Comparison of ENCODE assay signal across 9 cellular contexts in genomic region chr3:148753386-148753785, GRCh38. TPM values are rescaled to one million over a fixed set of nuclear protein-coding genes. Genes with fewer than 3 reads are reported as not detected.
A peak's percentile ranks its signal among the peaks of the same experiment; 100 is the strongest.
DNase-seq lines count a peak whose midpoint lies in the region; ATAC-seq, FAIRE-seq and TF ChIP-seq lines count a peak whose summit lies in the region.
"Not testable (repeated sequence)": the region's sequence is repeated elsewhere in the genome, so short reads cannot be mapped to it uniquely, and the experiment has no call there.
"Had no signal": no experiment of that assay in that cellular context is flagged by ENCODE, and none has a peak within 500 bp of the region (broad histone marks: within the 10 kb centered on the region; RNA-seq: fewer than 3 reads in every experiment).

No MANE protein-coding gene starts in this region.

- H3K36me3 ChIP-seq in RWPE2 (ENCODE audit: low read depth); bronchial epithelial cell (ENCODE audit: control insufficient read depth, insufficient read depth, low read length): not testable (repeated sequence)

- not testable (repeated sequence) for H3K36me3 Mint-ChIP-seq in Calu3 (ENCODE audit: insufficient read depth, unreplicated experiment); type B pancreatic cell

- H3K4me1 ChIP-seq in RWPE2 (ENCODE audit: insufficient read depth, poor library complexity, severe bottlenecking) = not testable (repeated sequence)

- FAIRE-seq in bronchial epithelial cell (lab: Jason Lieb, UNC) = not testable (repeated sequence)

- H3K4me1 Mint-ChIP-seq in Calu3 (ENCODE audit: low read depth, unreplicated experiment) = peaks cover 18% of the 10 kb centered on the region
- H3K4me1 Mint-ChIP-seq in type B pancreatic cell (ENCODE audit: unreplicated experiment) = not testable (repeated sequence)

- peak; percentile 61 for DNase-seq in Calu3
- peak; percentile 73 for DNase-seq in HT-29 (ENCODE audit: low spot score)
- not testable (repeated sequence) for DNase-seq in RWPE2 (ENCODE audit: low spot score); type B pancreatic cell (ENCODE audit: extremely low spot score, unreplicated experiment)
- DNase-seq in bronchial epithelial cell (ENCODE audit: low read depth) = peak; percentile 34
- DNase-seq in kidney tubule cell (ENCODE audit: low spot score) = peak; percentile 55

- H3K9me3 ChIP-seq in RWPE2 (ENCODE audit: severe bottlenecking) = not testable (repeated sequence)

- intact Hi-C loops in Calu3 (cut with micrococcal nuclease; ENCODE audit: unreplicated experiment) = loop anchor here (5.0 kb wide), 1 partner anchor 1039 kb away; the partner anchor contains the start of gene ANKUB1

- H3K27me3 ChIP-seq in RWPE2 (ENCODE audit: insufficient read depth, poor library complexity, severe bottlenecking); bronchial epithelial cell (ENCODE audit: control insufficient read depth, insufficient read depth, low read length): not testable (repeated sequence)

- H3K27me3 Mint-ChIP-seq in Calu3 (ENCODE audit: unreplicated experiment); type B pancreatic cell: not testable (repeated sequence)

- H3K27ac Mint-ChIP-seq in Calu3 (ENCODE audit: unreplicated experiment) = peak overlapping the region; percentile 22
- H3K27ac Mint-ChIP-seq in type B pancreatic cell = peak overlapping the region; percentile 68

- ATAC-seq in RWPE2 (ENCODE audit: low read depth) = peak; percentile 48; the same call in 1 of the 3 replicates

- not testable (repeated sequence) for BruUV-seq in Calu3 (replicated peaks; lab: Mats Ljungman, UMichigan)

- not testable (repeated sequence) for H3K27ac ChIP-seq in RWPE2 (ENCODE audit: poor library complexity, severe bottlenecking)

- not testable (repeated sequence) for H3K4me3 Mint-ChIP-seq in Calu3 (ENCODE audit: low read depth, unreplicated experiment)
- peak overlapping the region; percentile 38 for H3K4me3 Mint-ChIP-seq in type B pancreatic cell

- CTCF ChIA-PET in Calu3 (lab: Charles Lee) = not testable (repeated sequence)

- H3K9me3 Mint-ChIP-seq in Calu3 (ENCODE audit: low read depth, unreplicated experiment); type B pancreatic cell: not testable (repeated sequence)

- TF ChIP-seq CTCF in Calu3 (IDR thresholded peaks at IDR 0.05; ENCODE audit: unreplicated experiment); RWPE2 (IDR thresholded peaks at IDR 0.05; ENCODE audit: poor library complexity, severe bottlenecking); bronchial epithelial cell (IDR thresholded peaks at IDR 0.05; ENCODE audit: insufficient read depth, low read length, severe bottlenecking); type B pancreatic cell (conservative IDR thresholded peaks at IDR 0.05): not testable (repeated sequence)

- not testable (repeated sequence) for H3K4me3 ChIP-seq in RWPE2 (ENCODE audit: severe bottlenecking); bronchial epithelial cell (ENCODE audit: low read depth, low read length)

RNA-seq across cellular contexts. Expression of gene AGTR1, which starts 55.7 kb away (rescaled TPM):
- 0.20 TPM in 1 of 2 replicates, not detected in the other for total RNA-seq in Calu3 (2022)
- total RNA-seq in HT-29 (2014; rRNA removed; shearing (Covaris generic)) = not detected in 2 replicates
- not detected in 2 replicates for total RNA-seq in bronchial epithelial cell
- 0.90 and 2.4 TPM in 2 replicates for total RNA-seq in type B pancreatic cell (ENCODE audit: low replicate concordance)
- total RNA-seq: CD4-positive, alpha-beta T cell; CD8-positive, alpha-beta memory T cell; H1 had no signal
